Comparison of ENCODE assay signal across 23 cellular contexts in the genomic region with DNA sequence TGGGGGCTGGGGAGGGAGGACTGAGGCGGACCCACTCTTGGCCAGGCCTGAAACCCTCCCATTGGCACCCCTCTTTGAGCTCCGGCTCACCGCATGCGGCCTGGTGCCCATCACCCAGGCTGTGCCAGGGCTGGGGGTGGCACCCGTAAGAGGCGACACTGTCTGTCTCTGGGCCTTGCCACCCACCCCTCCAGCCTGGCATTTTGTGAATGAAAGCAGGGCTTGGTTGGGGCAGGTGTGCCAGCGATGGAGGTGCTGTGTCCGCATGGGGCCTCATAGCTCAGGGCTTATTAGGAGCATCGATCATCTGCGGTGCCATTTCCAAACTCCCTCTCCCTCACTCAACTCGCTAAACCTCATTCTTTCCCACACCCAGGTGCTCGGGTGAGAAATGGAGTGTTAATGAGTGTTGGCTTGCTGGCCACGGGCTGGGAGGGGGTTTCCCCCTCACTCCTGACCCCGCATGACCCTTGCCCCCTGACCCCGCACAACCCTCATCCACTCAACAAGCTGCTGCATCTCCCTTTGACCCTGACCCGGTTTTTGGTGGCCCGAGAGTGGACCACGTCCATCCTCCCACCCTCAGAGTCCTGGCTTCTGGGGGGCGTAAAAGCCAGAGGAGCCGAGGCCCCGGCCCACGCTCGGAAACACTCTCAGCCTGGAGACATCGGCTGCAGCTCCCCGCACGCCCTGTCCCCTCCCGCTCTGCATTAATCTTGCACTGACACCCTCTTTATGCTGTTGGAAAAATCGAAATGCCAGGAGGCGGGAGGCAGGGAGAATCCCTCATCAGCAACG.
A peak's percentile ranks its signal among the peaks of the same experiment; 100 is the strongest.
DNase-seq lines count a peak whose midpoint lies in the region; ATAC-seq, FAIRE-seq and TF ChIP-seq lines count a peak whose summit lies in the region.
"Had no signal": no experiment of that assay in that cellular context is flagged by ENCODE, and none has a peak within 500 bp of the region (broad histone marks: within the 10 kb centered on the region; RNA-seq: fewer than 3 reads in every experiment).

No MANE protein-coding gene starts in this region.

- H3K36me3 Mint-ChIP-seq in activated naive CD8-positive, alpha-beta T cell treated with anti-CD3 and anti-CD28 coated beads, Interleukin-2, amount 10 ng/mL, durations not matched to agents 7 days and 5 days: peaks cover 5% of the 10 kb centered on the region
- H3K36me3 Mint-ChIP-seq in activated naive CD8-positive, alpha-beta T cell treated with anti-CD3 and anti-CD28 coated beads for 36 hours: peaks cover 4% of the 10 kb centered on the region
- no peaks in the 10 kb centered on the region for H3K36me3 Mint-ChIP-seq in neural crest cell (ENCODE audit: low read depth)
- H3K36me3 Mint-ChIP-seq: naive thymus-derived CD8-positive, alpha-beta T cell had no signal

- 10% methylated on average over 30 of the region's 30 CpGs for WGBS in K562 (ENCODE audit: insufficient coverage, low coverage, missing lambda C conversion rate)

- no peak for TF ChIP-seq EP300 in K562 (IDR thresholded peaks at IDR 0.05; ENCODE audit: low read length)

- H3K9me1 ChIP-seq in K562 (ENCODE audit: control insufficient read depth, insufficient read depth, low read length): no peaks in the 10 kb centered on the region

- in situ Hi-C loops in K562 (cut with MboI): no loop called here

- CTCF ChIA-PET in K562 (lab: Yijun Ruan, JAX; ENCODE audit: low intra/inter-chr PET ratio): no interaction called here

- H3K27ac Mint-ChIP-seq in activated naive CD8-positive, alpha-beta T cell treated with anti-CD3 and anti-CD28 coated beads, Interleukin-2, amount 10 ng/mL, durations not matched to agents 7 days and 5 days: no peak overlapping the region
- no peak overlapping the region for H3K27ac Mint-ChIP-seq in activated naive CD8-positive, alpha-beta T cell treated with anti-CD3 and anti-CD28 coated beads for 36 hours
- peak overlapping the region; percentile 93 for H3K27ac Mint-ChIP-seq in neural crest cell (ENCODE audit: unreplicated experiment)
- H3K27ac Mint-ChIP-seq: GM23338 had no signal

- BruUV-seq in K562 (replicated peaks; lab: Mats Ljungman, UMichigan): no TSS peak

- TF ChIP-seq CTCF in K562 (IDR thresholded peaks at IDR 0.05 in 2 of 3, conservative IDR thresholded peaks at IDR 0.05 in 1 of 3; ENCODE audit: insufficient read depth in 2 of 3, low read depth in 1 of 3, low read length in 3 of 3) (no peak), neural crest cell (conservative IDR thresholded peaks at IDR 0.05) (no peak), upper lobe of right lung (IDR thresholded peaks at IDR 0.05) (no peak)

- H2AFZ ChIP-seq in K562 (ENCODE audit: low read depth, low read length): no peak overlapping the region
- H2AFZ ChIP-seq: GM23338 had no signal

- H4K20me1 ChIP-seq in K562 (replicated peaks; ENCODE audit: control insufficient read depth, insufficient read depth, low read length): peaks cover 5% of the 10 kb centered on the region; the same call in 1 of the 2 replicates

- no peaks in the 10 kb centered on the region for H3K79me2 ChIP-seq in K562 (ENCODE audit: control insufficient read depth, insufficient read depth, low read length)

- H3K4me2 ChIP-seq in K562 (ENCODE audit: insufficient read depth, low read length): no peak overlapping the region
- H3K4me2 ChIP-seq: BLaER1 treated with 17β-estradiol and CSF1 and Interleukin-3, amounts not matched to agents 10 nM and 100 nM; GM23338 had no signal

- H3K36me3 ChIP-seq in K562 (ENCODE audit: control insufficient read depth, insufficient read depth, low read length): no peaks in the 10 kb centered on the region
- H3K36me3 ChIP-seq in upper lobe of right lung: no peaks in the 10 kb centered on the region
- H3K36me3 ChIP-seq: adrenal gland; BLaER1 treated with 17β-estradiol and CSF1 and Interleukin-3, amounts not matched to agents 10 nM and 100 nM; brain microvascular endothelial cell; Peyer's patch; SJCRH30; uterus had no signal

- H3K9me3 Mint-ChIP-seq in activated naive CD8-positive, alpha-beta T cell treated with anti-CD3 and anti-CD28 coated beads, Interleukin-2, amount 10 ng/mL, durations not matched to agents 7 days and 5 days: peaks cover 5% of the 10 kb centered on the region
- peaks cover 7% of the 10 kb centered on the region for H3K9me3 Mint-ChIP-seq in activated naive CD8-positive, alpha-beta T cell treated with anti-CD3 and anti-CD28 coated beads for 36 hours
- no peaks in the 10 kb centered on the region for H3K9me3 Mint-ChIP-seq in neural crest cell

- no peak overlapping the region for H3K9ac ChIP-seq in K562 (ENCODE audit: insufficient read depth in 1 of 2, low read depth in 2 of 2, low read length in 2 of 2)
- H3K9ac ChIP-seq: BLaER1 treated with 17β-estradiol and CSF1 and Interleukin-3, amounts not matched to agents 10 nM and 100 nM had no signal

- no peak for ATAC-seq in activated naive CD8-positive, alpha-beta T cell treated with anti-CD3 and anti-CD28 coated beads, Interleukin-2, amount 10 ng/mL, durations not matched to agents 7 days and 5 days (ENCODE audit: low read depth)
- no peak for ATAC-seq in K562
- ATAC-seq in upper lobe of right lung: no peak
- ATAC-seq in GM18909 (IDR thresholded peaks at IDR 0.05; ENCODE audit: poor library complexity, unreplicated experiment): no peak
- no peak for ATAC-seq in HG03139 (IDR thresholded peaks at IDR 0.05; ENCODE audit: unreplicated experiment)
- ATAC-seq: activated CD4-positive, CD25-positive, alpha-beta regulatory T cell treated with anti-CD3 and anti-CD28 coated beads, Interleukin-2, amount 50 U/mL, for 24 hours; GM23338; naive thymus-derived CD8-positive, alpha-beta T cell had no signal

- H3K27ac ChIP-seq in K562 (ENCODE audit: extremely low read depth, low read depth, low read length) (no peak overlapping the region), upper lobe of right lung (no peak overlapping the region)
- H3K27ac ChIP-seq: adrenal gland; BLaER1 treated with 17β-estradiol and CSF1 and Interleukin-3, amounts not matched to agents 10 nM and 100 nM; brain microvascular endothelial cell; Peyer's patch; SJCRH30; uterus had no signal

- no peak for TF ChIP-seq RAD21 in K562 (CRISPR knock-in tag; conservative IDR thresholded peaks at IDR 0.05 in 1 of 2, IDR thresholded peaks at IDR 0.05 in 1 of 2)

- no peak for TF ChIP-seq POLR2A in K562 (conservative IDR thresholded peaks at IDR 0.05)

- peaks cover 24% of the 10 kb centered on the region for H3K27me3 Mint-ChIP-seq in activated naive CD8-positive, alpha-beta T cell treated with anti-CD3 and anti-CD28 coated beads, Interleukin-2, amount 10 ng/mL, durations not matched to agents 7 days and 5 days
- peaks cover 11% of the 10 kb centered on the region for H3K27me3 Mint-ChIP-seq in activated naive CD8-positive, alpha-beta T cell treated with anti-CD3 and anti-CD28 coated beads for 36 hours
- peaks cover 4% of the 10 kb centered on the region for H3K27me3 Mint-ChIP-seq in neural crest cell (ENCODE audit: low read depth)

- no peak overlapping the region for H3K4me3 ChIP-seq in K562
- no peak overlapping the region for H3K4me3 ChIP-seq in upper lobe of right lung
- H3K4me3 ChIP-seq: adrenal gland; BLaER1 treated with 17β-estradiol and CSF1 and Interleukin-3, amounts not matched to agents 10 nM and 100 nM; GM23338; Peyer's patch; SJCRH30; uterus had no signal

- peak; percentile 16 for DNase-seq in activated naive CD8-positive, alpha-beta T cell treated with anti-CD3 and anti-CD28 coated beads, Interleukin-2, amount 10 ng/mL, durations not matched to agents 7 days and 5 days
- DNase-seq in activated naive CD8-positive, alpha-beta T cell treated with anti-CD3 and anti-CD28 coated beads for 36 hours: no peak
- no peak for DNase-seq in K562 (ENCODE audit: extremely low read depth in 1 of 4, low spot score in 3 of 4)
- no peak for DNase-seq in neural crest cell (ENCODE audit: low read depth, low spot score)
- peak; percentile 52 for DNase-seq in upper lobe of right lung
- DNase-seq: brain microvascular endothelial cell; COR-L47; effector CD8-positive, alpha-beta T cell; foreskin fibroblast; GDM1; naive thymus-derived CD8-positive, alpha-beta T cell; NCI-H187 treated with DMSO at 0.1 percent for 48 hours; NCI-H69; SJCRH30 had no signal

- H3K4me1 Mint-ChIP-seq in activated naive CD8-positive, alpha-beta T cell treated with anti-CD3 and anti-CD28 coated beads, Interleukin-2, amount 10 ng/mL, durations not matched to agents 7 days and 5 days: peaks cover 18% of the 10 kb centered on the region
- H3K4me1 Mint-ChIP-seq in activated naive CD8-positive, alpha-beta T cell treated with anti-CD3 and anti-CD28 coated beads for 36 hours: peaks cover 38% of the 10 kb centered on the region
- H3K4me1 Mint-ChIP-seq in neural crest cell: peaks cover 38% of the 10 kb centered on the region
- H3K4me1 Mint-ChIP-seq: GM23338 had no signal

- intact Hi-C loops in K562 (cut with micrococcal nuclease): no loop called here
- intact Hi-C loops in upper lobe of right lung (cut with DNase I): no loop called here

- FAIRE-seq in K562 (lab: Jason Lieb, UNC): no peak
- FAIRE-seq: GM18507 had no signal

- H3K4me3 Mint-ChIP-seq in activated naive CD8-positive, alpha-beta T cell treated with anti-CD3 and anti-CD28 coated beads, Interleukin-2, amount 10 ng/mL, durations not matched to agents 7 days and 5 days: no peak overlapping the region
- H3K4me3 Mint-ChIP-seq in activated naive CD8-positive, alpha-beta T cell treated with anti-CD3 and anti-CD28 coated beads for 36 hours: no peak overlapping the region
- H3K4me3 Mint-ChIP-seq in neural crest cell: peak overlapping the region; percentile 14
- H3K4me3 Mint-ChIP-seq: GM23338 had no signal

- peaks cover 48 to 90% of the 10 kb centered on the region in 2 experiments; a peak in 4 of 5 replicates for H3K27me3 ChIP-seq in K562 (ENCODE audit: control insufficient read depth in 2 of 2, insufficient read depth in 2 of 2, low read length in 2 of 2)
- peaks cover 4% of the 10 kb centered on the region for H3K27me3 ChIP-seq in upper lobe of right lung
- H3K27me3 ChIP-seq: adrenal gland, brain microvascular endothelial cell, Peyer's patch, uterus had no signal

- peaks cover 0 to 9% of the 10 kb centered on the region in 2 experiments; a peak in 1 of 5 replicates for H3K4me1 ChIP-seq in K562 (replicated peaks in 1 of 2; ENCODE audit: control insufficient read depth in 2 of 2, insufficient read depth in 2 of 2, low read length in 2 of 2)
- H3K4me1 ChIP-seq in upper lobe of right lung: peaks cover 4% of the 10 kb centered on the region
- H3K4me1 ChIP-seq: adrenal gland, Peyer's patch, SJCRH30, uterus had no signal

- POLR2A ChIA-PET in activated naive CD8-positive, alpha-beta T cell treated with anti-CD3 and anti-CD28 coated beads, Interleukin-2, amount 10 ng/mL, durations not matched to agents 7 days and 5 days (lab: Charles Lee): no interaction called here
- POLR2A ChIA-PET in K562 (lab: Yijun Ruan, JAX): interaction anchor here (0.7 to 0.9 kb wide), 2 partner anchors 10 to 779 kb away, joined by 3 read pairs; no protein-coding TSS in a partner anchor

- H3K9me3 ChIP-seq in K562 (replicated peaks; ENCODE audit: control insufficient read depth, insufficient read depth, low read depth, low read length) (no peaks in the 10 kb centered on the region), upper lobe of right lung (no peaks in the 10 kb centered on the region)
- H3K9me3 ChIP-seq: adrenal gland, Peyer's patch, SJCRH30, uterus had no signal

TF ChIP-seq in K562, 482 proteins besides CTCF, POLR2A, EP300 and RAD21 (continues in another document):
- TF ChIP-seq NR2C1 (IDR thresholded peaks at IDR 0.05): peak; percentile 54; the same call in 1 of the 2 replicates
- peak; percentile 43; the same call in 1 of the 2 replicates for TF ChIP-seq NR2C1 (tag; IDR thresholded peaks at IDR 0.05)

Comparison
In these comparisons a context has a peak if more than half of its experiments do, and no peak if none do; other contexts are left out.
1. DNase-seq: peak in activated naive CD8-positive, alpha-beta T cell treated with anti-CD3 and anti-CD28 coated beads, Interleukin-2, amount 10 ng/mL, durations not matched to agents 7 days and 5 days (single experiment) and upper lobe of right lung (single experiment); none in activated naive CD8-positive, alpha-beta T cell treated with anti-CD3 and anti-CD28 coated beads for 36 hours (single experiment), K562 (0 of 4) and neural crest cell (single experiment).